Comparison of ENCODE assay signal across 2 cellular contexts in the genomic region with DNA sequence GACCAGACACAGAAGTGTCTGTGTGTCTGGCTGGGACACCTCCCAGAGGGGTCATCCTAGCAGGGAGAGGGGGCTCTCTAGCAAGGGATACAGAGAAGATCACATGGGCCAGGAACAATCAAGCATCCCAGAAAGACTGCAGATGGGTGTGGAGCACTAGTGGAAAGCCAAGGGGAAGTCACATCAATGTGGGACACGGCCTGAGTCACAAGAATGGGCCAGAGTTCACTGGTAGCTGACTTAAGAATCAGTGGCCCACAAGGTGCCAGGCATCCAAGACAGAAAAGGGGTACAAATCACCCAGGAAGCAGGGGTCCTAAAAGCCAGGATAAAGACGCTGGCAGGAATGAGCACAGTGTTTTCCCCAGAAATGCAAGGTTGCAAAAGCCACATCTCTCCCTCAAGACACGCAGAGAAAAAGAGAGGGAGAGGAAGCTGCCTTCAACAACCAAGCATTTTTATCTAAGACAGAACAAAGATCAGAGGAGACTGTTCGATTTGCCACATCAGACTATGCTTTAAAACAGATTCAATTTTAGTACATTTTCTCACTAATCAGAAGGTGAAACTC.
TF ChIP-seq lines count a peak whose summit lies in the region.

No MANE protein-coding gene starts in this region.

TF ChIP-seq in HCT116, 20 proteins besides CTCF, POLR2A, EP300 and RAD21:
- TF ChIP-seq TCF7L2 (IDR thresholded peaks at IDR 0.05; ENCODE audit: borderline replicate concordance, extremely low read depth, insufficient read depth, insufficient read length), result no peak
- TF ChIP-seq SP1 (IDR thresholded peaks at IDR 0.05; ENCODE audit: low read depth), result peak; percentile 35
- TF ChIP-seq MAX (IDR thresholded peaks at IDR 0.05), result 0 out of 2 replicates have a peak, but pooled peaks have one; percentile 21

TF ChIP-seq in GM12878, 131 proteins besides CTCF, POLR2A, EP300 and RAD21:
- TF ChIP-seq, protein P1, sequence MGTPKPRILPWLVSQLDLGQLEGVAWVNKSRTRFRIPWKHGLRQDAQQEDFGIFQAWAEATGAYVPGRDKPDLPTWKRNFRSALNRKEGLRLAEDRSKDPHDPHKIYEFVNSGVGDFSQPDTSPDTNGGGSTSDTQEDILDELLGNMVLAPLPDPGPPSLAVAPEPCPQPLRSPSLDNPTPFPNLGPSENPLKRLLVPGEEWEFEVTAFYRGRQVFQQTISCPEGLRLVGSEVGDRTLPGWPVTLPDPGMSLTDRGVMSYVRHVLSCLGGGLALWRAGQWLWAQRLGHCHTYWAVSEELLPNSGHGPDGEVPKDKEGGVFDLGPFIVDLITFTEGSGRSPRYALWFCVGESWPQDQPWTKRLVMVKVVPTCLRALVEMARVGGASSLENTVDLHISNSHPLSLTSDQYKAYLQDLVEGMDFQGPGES (IDR thresholded peaks at IDR 0.05), result no peak
- TF ChIP-seq RCOR1 (conservative IDR thresholded peaks at IDR 0.05; ENCODE audit: low read depth, low read length) (no peak), ZNF384 (IDR thresholded peaks at IDR 0.05; ENCODE audit: borderline replicate concordance, low read depth, low read length) (no peak), CBX5 (IDR thresholded peaks at IDR 0.05; ENCODE audit: low read depth) (no peak), YBX1 (IDR thresholded peaks at IDR 0.05) (no peak), BHLHE40 (IDR thresholded peaks at IDR 0.05; ENCODE audit: borderline replicate concordance in 1 of 2, low read depth in 2 of 2, low read length in 1 of 2) (no peak), STAT1 (conservative IDR thresholded peaks at IDR 0.05) (no peak), ESRRA (IDR thresholded peaks at IDR 0.05; ENCODE audit: low read length) (no peak), ZNF207 (IDR thresholded peaks at IDR 0.05; ENCODE audit: borderline replicate concordance) (no peak), EGR1 (IDR thresholded peaks at IDR 0.05; ENCODE audit: borderline replicate concordance in 1 of 2, low read depth in 2 of 2, low read length in 2 of 2) (no peak)
- TF ChIP-seq, protein P2, sequence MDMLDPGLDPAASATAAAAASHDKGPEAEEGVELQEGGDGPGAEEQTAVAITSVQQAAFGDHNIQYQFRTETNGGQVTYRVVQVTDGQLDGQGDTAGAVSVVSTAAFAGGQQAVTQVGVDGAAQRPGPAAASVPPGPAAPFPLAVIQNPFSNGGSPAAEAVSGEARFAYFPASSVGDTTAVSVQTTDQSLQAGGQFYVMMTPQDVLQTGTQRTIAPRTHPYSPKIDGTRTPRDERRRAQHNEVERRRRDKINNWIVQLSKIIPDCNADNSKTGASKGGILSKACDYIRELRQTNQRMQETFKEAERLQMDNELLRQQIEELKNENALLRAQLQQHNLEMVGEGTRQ (IDR thresholded peaks at IDR 0.05; ENCODE audit: borderline replicate concordance, low read depth, low read length), result no peak
TF ChIP-seq in GM12878: peak in this region for 0.
